ENCODE assay signal across 24 cellular contexts in genomic region chr1:172827301-172827700, GRCh38.
A peak's percentile ranks its signal among the peaks of the same experiment; 100 is the strongest.
DNase-seq lines count a peak whose midpoint lies in the region; FAIRE-seq and TF ChIP-seq lines count a peak whose summit lies in the region.
"Had no signal": no experiment of that assay in that cellular context is flagged by ENCODE, and none has a peak within 500 bp of the region (broad histone marks: within the 10 kb centered on the region; RNA-seq: fewer than 3 reads in every experiment).

No MANE protein-coding gene starts in this region.

- no peak overlapping the region for H2BK15ac ChIP-seq in neuronal stem cell (ENCODE audit: low read length)

- no peak overlapping the region for H4K91ac ChIP-seq in neuronal stem cell (ENCODE audit: low read depth, low read length, poor library complexity)

- no peak for TF ChIP-seq CTCF in suprapubic skin (IDR thresholded peaks at IDR 0.05)
- no peak for TF ChIP-seq CTCF in testis (IDR thresholded peaks at IDR 0.05)

- no peak overlapping the region for H2AFZ ChIP-seq in neuronal stem cell (ENCODE audit: low read length)
- H2AFZ ChIP-seq: GM23338 had no signal

- H3K36me3 ChIP-seq in suprapubic skin = no peaks in the 10 kb centered on the region
- no peaks in the 10 kb centered on the region for H3K36me3 ChIP-seq in neuronal stem cell (replicated peaks in 1 of 2; ENCODE audit: control insufficient read depth in 2 of 2, insufficient read depth in 2 of 2, low read length in 2 of 2)
- H3K36me3 ChIP-seq in testis (ENCODE audit: low read depth, missing control alignments) = no peaks in the 10 kb centered on the region
- H3K36me3 ChIP-seq: heart left ventricle, thyroid gland had no signal

- no peak overlapping the region for H3K4me2 ChIP-seq in neuronal stem cell (ENCODE audit: insufficient read depth, low read length, poor library complexity, severe bottlenecking)
- H3K4me2 ChIP-seq: GM23338 had no signal

- DNase-seq in KBM-7 = peak; percentile 34
- DNase-seq in medulla oblongata (ENCODE audit: extremely low spot score) = peak; percentile 27
- DNase-seq in suprapubic skin (ENCODE audit: low spot score in 2 of 2) = no peak
- no peak for DNase-seq in NCI-H2171 (lab: John Stamatoyannopoulos, UW)
- no peak for DNase-seq in amygdala (lab: John Stamatoyannopoulos, UW)
- no peak for DNase-seq in neuronal stem cell (ENCODE audit: low spot score)
- no peak for DNase-seq in testis
- DNase-seq: activated CD4-positive, alpha-beta T cell treated with anti-CD3 and anti-CD28 coated beads for 36 hours; activated T-cell treated with anti-CD3 and anti-CD28 coated beads, Interleukin-2, amount 50 U/mL, for 72 hours; CD4-positive, alpha-beta memory T cell; effector CD8-positive, alpha-beta T cell; GDM1; heart left ventricle; NCI-H1105; NCI-H2029 treated with DMSO at 0.1 percent for 48 hours; NCI-H446; nucleus accumbens; right cardiac atrium; SW 1271; thyroid gland had no signal

- H2BK120ac ChIP-seq in neuronal stem cell (ENCODE audit: low read depth, low read length) = no peak overlapping the region

- no peak for TF ChIP-seq EP300 in suprapubic skin (IDR thresholded peaks at IDR 0.05)

- H3K9ac ChIP-seq in neuronal stem cell (ENCODE audit: low read depth, low read length, poor library complexity) = no peak overlapping the region

- peaks cover 19% of the 10 kb centered on the region for H3K4me1 ChIP-seq in suprapubic skin
- H3K4me1 ChIP-seq in neuronal stem cell (ENCODE audit: control insufficient read depth in 2 of 2, insufficient read depth in 1 of 2, low read depth in 1 of 2, low read length in 2 of 2) = no peaks in the 10 kb centered on the region
- H3K4me1 ChIP-seq in testis = no peaks in the 10 kb centered on the region
- H3K4me1 ChIP-seq: thyroid gland had no signal

- WGBS in suprapubic skin = 87% methylated on average over 1 of the region's 1 CpG
- no CpG with 5 or more reads among the region's 1 CpG for WGBS in neuronal stem cell (ENCODE audit: extremely low coverage in 2 of 2, insufficient read length in 2 of 2, insufficient replicate concordance in 1 of 2), 2 donors
- 76 to 85% methylated on average over 1 of the region's 1 CpG for WGBS in testis, 2 donors

- H3K9me3 ChIP-seq in suprapubic skin = no peaks in the 10 kb centered on the region
- no peaks in the 10 kb centered on the region for H3K9me3 ChIP-seq in neuronal stem cell (replicated peaks in 1 of 2; ENCODE audit: control insufficient read depth in 2 of 2, insufficient read depth in 1 of 2, low read depth in 1 of 2, low read length in 2 of 2)
- H3K9me3 ChIP-seq in testis = no peaks in the 10 kb centered on the region
- H3K9me3 ChIP-seq: heart left ventricle, thyroid gland had no signal

- TF ChIP-seq POLR2A in suprapubic skin (IDR thresholded peaks at IDR 0.05) (no peak), testis (IDR thresholded peaks at IDR 0.05) (no peak)

- H3K18ac ChIP-seq in neuronal stem cell (ENCODE audit: low read length) = no peak overlapping the region

- H3K27ac ChIP-seq in suprapubic skin (peak overlapping the region; percentile 82), neuronal stem cell (replicated peaks; ENCODE audit: low read length) (no peak overlapping the region), testis (peak overlapping the region in 1 of 2 donors; percentile 41)
- H3K27ac ChIP-seq: RWPE1 had no signal

- no peaks in the 10 kb centered on the region for H3K27me3 ChIP-seq in suprapubic skin
- H3K27me3 ChIP-seq in neuronal stem cell (ENCODE audit: control insufficient read depth in 3 of 3, insufficient read depth in 3 of 3, low read depth in 1 of 3, low read length in 3 of 3) = no peaks in the 10 kb centered on the region
- no peaks in the 10 kb centered on the region for H3K27me3 ChIP-seq in testis
- H3K27me3 ChIP-seq: heart left ventricle, thyroid gland had no signal

- H3K14ac ChIP-seq in neuronal stem cell (ENCODE audit: low read length) = no peak overlapping the region

- H2AK5ac ChIP-seq in neuronal stem cell (ENCODE audit: low read depth, low read length) = no peak overlapping the region

- H3K79me1 ChIP-seq in neuronal stem cell (ENCODE audit: low read depth, low read length) = no peaks in the 10 kb centered on the region

- no peak overlapping the region for H2BK5ac ChIP-seq in neuronal stem cell (ENCODE audit: low read length)

- no peak overlapping the region for H2BK12ac ChIP-seq in neuronal stem cell (ENCODE audit: low read length)

- H3K23ac ChIP-seq in neuronal stem cell (ENCODE audit: low read depth, low read length, poor library complexity) = no peak overlapping the region

- in situ Hi-C loops in KBM-7 (cut with MboI; ENCODE audit: low pct_unique_long_range_greater_than_20kb, low sequenced_read_pairs) = no loop called here

- peak; percentile 92 for FAIRE-seq in TTC549 (lab: Jason Lieb, UNC)
- FAIRE-seq: K562 had no signal

- intact Hi-C loops in testis (cut with DNase I; ENCODE audit: low total_unique reads) = loop anchor here (10.0 kb wide), 1 partner anchor 368 kb away; no protein-coding TSS in a partner anchor

- no peak overlapping the region for H3K4me3 ChIP-seq in suprapubic skin
- no peak overlapping the region for H3K4me3 ChIP-seq in neuronal stem cell (ENCODE audit: low read length in 2 of 2)
- no peak overlapping the region for H3K4me3 ChIP-seq in testis
- H3K4me3 ChIP-seq: GM23338, K562, thyroid gland had no signal

- H3K4ac ChIP-seq in neuronal stem cell (ENCODE audit: low read length) = no peak overlapping the region

- no peak overlapping the region for H4K8ac ChIP-seq in neuronal stem cell (ENCODE audit: low read depth, low read length)

Comparison
In these comparisons a context has a peak if more than half of its experiments do, and no peak if none do; other contexts are left out.
1. DNase-seq: peak in KBM-7 (single experiment) and medulla oblongata (single experiment); none in suprapubic skin (0 of 2), NCI-H2171 (single experiment), amygdala (0 of 56), neuronal stem cell (single experiment) and testis (single experiment).